15 cellular contexts compared by ENCODE assay signal in the genomic region with DNA sequence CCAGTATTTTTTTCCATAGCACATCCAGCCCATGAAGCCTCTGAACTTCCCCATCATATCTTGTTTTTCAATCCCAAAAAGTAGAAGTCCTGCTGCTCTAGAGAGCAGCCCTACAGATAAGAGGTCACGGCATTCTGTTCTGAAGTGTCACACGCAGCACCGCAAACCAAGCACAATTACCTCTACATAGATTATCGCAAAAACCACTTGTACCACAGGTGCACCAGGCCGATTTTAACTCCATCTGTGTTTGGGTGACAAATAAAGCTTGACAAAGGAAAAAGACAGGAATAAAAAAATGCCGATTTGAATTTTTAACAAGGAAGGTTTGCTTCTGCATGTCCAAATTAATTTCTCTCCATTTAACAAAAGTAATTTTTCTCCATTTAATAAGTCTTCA.
"Had no signal": no experiment of that assay in that cellular context is flagged by ENCODE, and none has a peak within 500 bp of the region (broad histone marks: within the 10 kb centered on the region; RNA-seq: fewer than 3 reads in every experiment).

No MANE protein-coding gene starts in this region.

- H3K27ac ChIP-seq: epithelial cell of prostate, hepatocyte, prostate gland, right atrium auricular region, thyroid gland had no signal

- H3K27me3 ChIP-seq: hepatocyte, right atrium auricular region, thyroid gland had no signal

- DNase-seq: activated CD4-positive, alpha-beta T cell treated with anti-CD3 and anti-CD28 coated beads, Interleukin-2, amount 10 ng/mL, durations not matched to agents 24 days and 14 days; activated CD8-positive, alpha-beta memory T cell treated with anti-CD3 and anti-CD28 coated beads, Interleukin-2, amount 50 U/mL, for 4 hours; activated effector memory CD4-positive, alpha-beta T cell treated with Interleukin-2 at 50 U/mL for 16 hours; activated T-cell treated with anti-CD3 and anti-CD28 coated beads, Interleukin-2, amount 50 U/mL, for 4 hours; cerebellar nuclear complex; effector memory CD8-positive, alpha-beta T cell; left cardiac atrium; naive thymus-derived CD8-positive, alpha-beta T cell; stimulated activated CD4-positive, alpha-beta T cell treated with anti-CD3 and anti-CD28 coated beads, Interleukin-2, amount 100 ng/mL, for 24 hours; stimulated activated naive CD4-positive, alpha-beta T cell treated with Interleukin-2 at 50 U/mL for 16 hours; thyroid gland had no signal

- H3K4me3 ChIP-seq: hepatocyte, prostate gland, right atrium auricular region, thyroid gland had no signal
